9 cellular contexts compared by ENCODE assay signal in genomic region chr3:11140713-11141104, GRCh38. TPM values are rescaled to one million over a fixed set of nuclear protein-coding genes. Genes with fewer than 3 reads are reported as not detected.
DNase-seq lines count a peak whose midpoint lies in the region; ATAC-seq and TF ChIP-seq lines count a peak whose summit lies in the region.
"Had no signal": no experiment of that assay in that cellular context is flagged by ENCODE, and none has a peak within 500 bp of the region (broad histone marks: within the 10 kb centered on the region; RNA-seq: fewer than 3 reads in every experiment).

No MANE protein-coding gene starts in this region.

- H3K27ac Mint-ChIP-seq in CD14-positive monocyte, result peak overlapping the region in 5 of 7 donors; percentile 29 to 89 (median 76)
- H3K27ac Mint-ChIP-seq in activated T-helper 1 cell treated with anti-CD3 and anti-CD28 coated beads, Interleukin-12 subunit alpha, Interleukin-12 subunit beta, Interleukin-2, Interleukin-4 antibody, amounts not matched to agents 30 ng/mL and 10 ng/mL and 1 ng/mL, durations not matched to agents 14 hours and 24 hours and 36 hours, result peak overlapping the region; percentile 24

- intact Hi-C loops in CD14-positive monocyte (cut with micrococcal nuclease), result no loop called here
- intact Hi-C loops in activated T-helper 1 cell treated with anti-CD3 and anti-CD28 coated beads, Interleukin-12 subunit alpha, Interleukin-12 subunit beta, Interleukin-2, Interleukin-4 antibody, amounts not matched to agents 30 ng/mL and 10 ng/mL and 1 ng/mL, durations not matched to agents 14 hours and 24 hours and 36 hours (cut with micrococcal nuclease), result loop anchor here (1.0 kb wide), 1 partner anchor 484 kb away; no protein-coding TSS in a partner anchor
- intact Hi-C loops in dorsolateral prefrontal cortex (cut with DNase I), result no loop called here

- no peak for TF ChIP-seq CTCF in CD14-positive monocyte (IDR thresholded peaks at IDR 0.05)
- TF ChIP-seq CTCF in GM10266 (IDR thresholded peaks at IDR 0.05; ENCODE audit: control insufficient read depth, insufficient read depth, low read depth, missing control alignments), result no peak
- no peak for TF ChIP-seq CTCF in dorsolateral prefrontal cortex (IDR thresholded peaks at IDR 0.05 in 54 of 56, conservative IDR thresholded peaks at IDR 0.05 in 2 of 56; ENCODE audit: low read depth in 1 of 56, partially characterized antibody in 56 of 56)

- no peak overlapping the region for H3K4me3 ChIP-seq in dorsolateral prefrontal cortex
- H3K4me3 ChIP-seq: heart right ventricle had no signal

- H3K27me3 Mint-ChIP-seq in CD14-positive monocyte (ENCODE audit: low read depth in 3 of 3), result peaks cover 0 to 10% (median 2%) of the 10 kb centered on the region in 3 donors
- H3K27me3 Mint-ChIP-seq in activated T-helper 1 cell treated with anti-CD3 and anti-CD28 coated beads, Interleukin-12 subunit alpha, Interleukin-12 subunit beta, Interleukin-2, Interleukin-4 antibody, amounts not matched to agents 30 ng/mL and 10 ng/mL and 1 ng/mL, durations not matched to agents 14 hours and 24 hours and 36 hours (ENCODE audit: insufficient read depth), result peaks cover 16% of the 10 kb centered on the region

- H3K4me1 Mint-ChIP-seq in CD14-positive monocyte, result peaks cover 20% of the 10 kb centered on the region
- H3K4me1 Mint-ChIP-seq in activated T-helper 1 cell treated with anti-CD3 and anti-CD28 coated beads, Interleukin-12 subunit alpha, Interleukin-12 subunit beta, Interleukin-2, Interleukin-4 antibody, amounts not matched to agents 30 ng/mL and 10 ng/mL and 1 ng/mL, durations not matched to agents 14 hours and 24 hours and 36 hours (ENCODE audit: low read depth), result peaks cover 22% of the 10 kb centered on the region

- no peak overlapping the region for H3K27ac ChIP-seq in dorsolateral prefrontal cortex
- H3K27ac ChIP-seq: heart right ventricle had no signal

- peak overlapping the region in 1 of 2 donors; percentile 87 for H3K4me3 Mint-ChIP-seq in CD14-positive monocyte
- peak overlapping the region; percentile 52 for H3K4me3 Mint-ChIP-seq in activated T-helper 1 cell treated with anti-CD3 and anti-CD28 coated beads, Interleukin-12 subunit alpha, Interleukin-12 subunit beta, Interleukin-2, Interleukin-4 antibody, amounts not matched to agents 30 ng/mL and 10 ng/mL and 1 ng/mL, durations not matched to agents 14 hours and 24 hours and 36 hours

- H3K9me3 Mint-ChIP-seq in CD14-positive monocyte, result peaks cover 0 to 4% (median 0%) of the 10 kb centered on the region in 7 donors
- H3K9me3 Mint-ChIP-seq in activated T-helper 1 cell treated with anti-CD3 and anti-CD28 coated beads, Interleukin-12 subunit alpha, Interleukin-12 subunit beta, Interleukin-2, Interleukin-4 antibody, amounts not matched to agents 30 ng/mL and 10 ng/mL and 1 ng/mL, durations not matched to agents 14 hours and 24 hours and 36 hours, result no peaks in the 10 kb centered on the region

- ATAC-seq in GM19395 (IDR thresholded peaks at IDR 0.05; ENCODE audit: unreplicated experiment) (peak; percentile 37), HG02973 (IDR thresholded peaks at IDR 0.05; ENCODE audit: unreplicated experiment) (peak; percentile 19), HG03439 (IDR thresholded peaks at IDR 0.05; ENCODE audit: unreplicated experiment) (no peak)

- H3K36me3 Mint-ChIP-seq in CD14-positive monocyte, result no peaks in the 10 kb centered on the region
- no peaks in the 10 kb centered on the region for H3K36me3 Mint-ChIP-seq in activated T-helper 1 cell treated with anti-CD3 and anti-CD28 coated beads, Interleukin-12 subunit alpha, Interleukin-12 subunit beta, Interleukin-2, Interleukin-4 antibody, amounts not matched to agents 30 ng/mL and 10 ng/mL and 1 ng/mL, durations not matched to agents 14 hours and 24 hours and 36 hours (ENCODE audit: low read depth)

- DNase-seq in CD14-positive monocyte (ENCODE audit: low spot score) (no peak), GM10266 (ENCODE audit: extremely low spot score) (no peak), NCI-H446 treated with DMSO at 0.1 percent for 48 hours (lab: John Stamatoyannopoulos, UW) (no peak), dorsolateral prefrontal cortex (no peak)
- no peak for DNase-seq in activated T-helper 1 cell treated with anti-CD3 and anti-CD28 coated beads, Interleukin-12 subunit alpha, Interleukin-12 subunit beta, Interleukin-2, Interleukin-4 antibody, amounts not matched to agents 30 ng/mL and 10 ng/mL and 1 ng/mL, durations not matched to agents 14 hours and 24 hours and 36 hours (ENCODE audit: low spot score)

- H3K27me3 ChIP-seq in dorsolateral prefrontal cortex, result no peaks in the 10 kb centered on the region

RNA-seq across cellular contexts. Expression of gene HRH1, which starts 13.6 kb away (rescaled TPM):
- polyA plus RNA-seq in CD14-positive monocyte, result under 1 TPM in 1 of 2 donors, not detected in 1; 0.08 TPM
- total RNA-seq in activated T-helper 1 cell treated with anti-CD3 and anti-CD28 coated beads, Interleukin-12 subunit alpha, Interleukin-12 subunit beta, Interleukin-2, Interleukin-4 antibody, amounts not matched to agents 30 ng/mL and 10 ng/mL and 1 ng/mL, durations not matched to agents 14 hours and 24 hours and 36 hours, result 0.15 and 0.21 TPM in 2 replicates
- 10 to 100 TPM in 74 of 120 experiments, 1 to 10 TPM in 46; 2.4 to 22.9 (median 10.8) TPM for total RNA-seq in dorsolateral prefrontal cortex
